In the genomic region with DNA sequence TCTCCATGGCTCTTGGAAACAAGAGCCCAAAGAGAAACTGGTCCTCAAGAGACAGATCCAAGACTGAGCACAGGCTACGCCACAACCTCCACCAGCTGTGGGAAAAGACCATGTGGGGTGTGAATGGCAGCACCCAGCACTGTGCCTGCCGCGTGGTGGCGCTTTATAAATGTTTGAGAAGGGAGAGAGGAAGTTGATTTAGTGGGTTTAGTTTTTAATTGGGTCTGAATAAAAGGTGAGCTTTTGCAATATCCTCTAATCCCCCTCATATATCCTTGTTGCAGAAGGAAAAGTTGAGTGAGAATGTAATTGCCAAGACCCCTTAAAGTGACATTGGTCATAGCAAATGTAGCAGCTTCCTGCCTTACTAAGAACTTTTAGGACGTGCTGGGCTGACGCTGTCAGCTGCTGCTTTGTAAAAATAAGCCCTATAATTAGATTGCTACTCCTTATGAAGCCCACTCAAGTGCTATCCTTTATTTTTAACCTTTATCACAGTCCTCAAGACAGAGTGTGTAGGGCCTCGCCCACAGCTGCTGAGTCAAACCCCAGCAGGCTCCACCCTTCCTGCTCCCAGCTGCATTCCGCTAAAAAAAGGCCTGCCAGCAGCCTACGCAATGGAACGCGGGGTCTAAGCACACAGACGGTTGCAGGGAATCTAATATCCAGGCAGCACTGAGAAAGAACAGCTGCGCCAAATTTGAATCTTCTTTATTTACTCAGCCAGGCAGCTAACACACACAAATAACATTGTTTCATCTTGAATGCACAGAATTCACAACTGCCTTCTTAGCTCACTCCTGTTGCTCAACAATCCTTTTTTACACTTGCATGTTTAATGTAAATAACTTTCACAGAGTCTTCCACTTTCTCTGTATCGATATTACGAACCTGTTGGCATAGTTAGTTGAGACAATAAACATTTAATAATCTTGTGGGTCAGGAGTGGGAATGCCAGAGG, we compare ENCODE assay signal across 8 cellular contexts. TPM values are rescaled to one million over a fixed set of nuclear protein-coding genes. Genes with fewer than 3 reads are reported as not detected.
DNase-seq lines count a peak whose midpoint lies in the region; ATAC-seq lines count a peak whose summit lies in the region.

No MANE protein-coding gene starts in this region.

- peaks cover 19% of the 10 kb centered on the region for H3K4me1 Mint-ChIP-seq in activated CD4-positive, alpha-beta memory T cell treated with anti-CD3 and anti-CD28 coated beads for 36 hours (ENCODE audit: low read depth)

- H3K4me3 ChIP-seq in effector memory CD4-positive, alpha-beta T cell (ENCODE audit: insufficient read depth, low read depth, low read length, poor library complexity, severe bottlenecking): no peak overlapping the region
- H3K4me3 ChIP-seq in mesendoderm (ENCODE audit: low read length): no peak overlapping the region

- no peaks in the 10 kb centered on the region for H3K27me3 ChIP-seq in effector memory CD4-positive, alpha-beta T cell (replicated peaks; ENCODE audit: control insufficient read depth, insufficient read depth, low read length, poor library complexity, severe bottlenecking)
- no peaks in the 10 kb centered on the region for H3K27me3 ChIP-seq in mesendoderm (ENCODE audit: insufficient read depth, low read length, poor library complexity)

- peak overlapping the region; percentile 73 for H3K56ac ChIP-seq in mesendoderm (ENCODE audit: low read length)

- CTCF ChIA-PET in activated CD4-positive, alpha-beta memory T cell treated with anti-CD3 and anti-CD28 coated beads for 36 hours (lab: Charles Lee): interaction anchor here (0.5 to 4.8 kb wide), 42 partner anchors 8 to 788 kb away, joined by 3 to 75 read pairs (median 4); partner anchors contain the start of genes CENPL, DARS2, KLHL20 and PRDX6

- no peak overlapping the region for H2BK120ac ChIP-seq in mesendoderm (ENCODE audit: low read depth, low read length)

- H4K8ac ChIP-seq in mesendoderm (ENCODE audit: low read depth, low read length): no peak overlapping the region

- peak overlapping the region; percentile 18 for H3K9ac ChIP-seq in mesendoderm (ENCODE audit: low read length)

- H3K9me3 ChIP-seq in effector memory CD4-positive, alpha-beta T cell (ENCODE audit: control insufficient read depth, low read length): no peaks in the 10 kb centered on the region

- H3K36me3 ChIP-seq in effector memory CD4-positive, alpha-beta T cell (ENCODE audit: control insufficient read depth, insufficient read depth, low read length): no peaks in the 10 kb centered on the region
- H3K36me3 ChIP-seq in mesendoderm (ENCODE audit: control insufficient read depth, insufficient read depth, low read length): no peaks in the 10 kb centered on the region

- peak overlapping the region; percentile 20 for H3K4me3 Mint-ChIP-seq in activated CD4-positive, alpha-beta memory T cell treated with anti-CD3 and anti-CD28 coated beads for 36 hours

- WGBS in mesendoderm (ENCODE audit: extremely low coverage, insufficient coverage, low lambda C conversion rate): no CpG with 5 or more reads among the region's 15 CpGs

- peak overlapping the region; percentile 92 for H3K18ac ChIP-seq in mesendoderm (ENCODE audit: low read length)

- H3K27ac ChIP-seq in effector memory CD4-positive, alpha-beta T cell (ENCODE audit: insufficient read depth, low read length, poor library complexity, severe bottlenecking): peak overlapping the region; percentile 16
- no peak overlapping the region for H3K27ac ChIP-seq in mesendoderm (ENCODE audit: low read depth, low read length)

- no peaks in the 10 kb centered on the region for H3K79me2 ChIP-seq in mesendoderm (ENCODE audit: control insufficient read depth, insufficient read depth, low read length)

- DNase-seq in NCI-H1417 (lab: John Stamatoyannopoulos, UW): peak in 2 of 3 experiments; percentile 27 to 52
- no peak for DNase-seq in NCI-H1417 treated with DMSO at 0.1 percent for 48 hours (lab: John Stamatoyannopoulos, UW)
- peak; percentile 97 to 98 for DNase-seq in NCI-H526 (lab: John Stamatoyannopoulos, UW)
- DNase-seq in activated CD4-positive, alpha-beta memory T cell treated with anti-CD3 and anti-CD28 coated beads for 36 hours: peak; percentile 79
- DNase-seq in effector memory CD4-positive, alpha-beta T cell: peak; percentile 23 to 36 (median 25)
- DNase-seq in mesendoderm: peak; percentile 90
- DNase-seq in stimulated activated CD8-positive, alpha-beta memory T cell treated with anti-CD3 and anti-CD28 coated beads, Interleukin-12 subunit alpha, Interleukin-12 subunit beta, amount 100 ng/mL, for 1 hour (ENCODE audit: low read depth): peak; percentile 38

- POLR2A ChIA-PET in activated CD4-positive, alpha-beta memory T cell treated with anti-CD3 and anti-CD28 coated beads for 36 hours (lab: Charles Lee): interaction anchor here (1.0 to 1.6 kb wide), 2 partner anchors 47 to 285 kb away, joined by 5 to 8 read pairs; partner anchors contain the start of genes KLHL20 and PRDX6

- no peaks in the 10 kb centered on the region for H3K79me1 ChIP-seq in mesendoderm (ENCODE audit: low read length)

- H3K27ac Mint-ChIP-seq in activated CD4-positive, alpha-beta memory T cell treated with anti-CD3 and anti-CD28 coated beads for 36 hours: peak overlapping the region; percentile 55

- H3K4me2 ChIP-seq in mesendoderm (ENCODE audit: low read length): no peak overlapping the region

- no peak overlapping the region for H2BK5ac ChIP-seq in mesendoderm (ENCODE audit: low read length)

- no peak overlapping the region for H2AK5ac ChIP-seq in mesendoderm (ENCODE audit: low read length)

- H3K23ac ChIP-seq in mesendoderm (ENCODE audit: low read length): no peak overlapping the region

- peak; percentile 73 for ATAC-seq in HG02973 (IDR thresholded peaks at IDR 0.05; ENCODE audit: unreplicated experiment)

- no peak overlapping the region for H4K5ac ChIP-seq in mesendoderm (ENCODE audit: low read length)

- H2BK15ac ChIP-seq in mesendoderm (replicated peaks; ENCODE audit: low read depth): no peak overlapping the region

- no peaks in the 10 kb centered on the region for H3K9me3 Mint-ChIP-seq in activated CD4-positive, alpha-beta memory T cell treated with anti-CD3 and anti-CD28 coated beads for 36 hours

- H3K4me1 ChIP-seq in effector memory CD4-positive, alpha-beta T cell (ENCODE audit: control insufficient read depth, insufficient read depth, low read length, poor library complexity, severe bottlenecking): peaks cover 10% of the 10 kb centered on the region
- peaks cover 6% of the 10 kb centered on the region for H3K4me1 ChIP-seq in mesendoderm (ENCODE audit: control insufficient read depth, low read depth, low read length)

- intact Hi-C loops in activated CD4-positive, alpha-beta memory T cell treated with anti-CD3 and anti-CD28 coated beads for 36 hours (cut with micrococcal nuclease): loop anchor here (5.0 kb wide), 1 partner anchor 1313 kb away; no protein-coding TSS in a partner anchor

- H3K4ac ChIP-seq in mesendoderm (ENCODE audit: low read depth, low read length): peak overlapping the region; percentile 52

- H3K27me3 Mint-ChIP-seq in activated CD4-positive, alpha-beta memory T cell treated with anti-CD3 and anti-CD28 coated beads for 36 hours: no peaks in the 10 kb centered on the region

- no peaks in the 10 kb centered on the region for H3K36me3 Mint-ChIP-seq in activated CD4-positive, alpha-beta memory T cell treated with anti-CD3 and anti-CD28 coated beads for 36 hours

RNA-seq across cellular contexts. Expression of gene PRDX6, which starts 47.3 kb away (rescaled TPM):
- total RNA-seq in activated CD4-positive, alpha-beta memory T cell treated with anti-CD3 and anti-CD28 coated beads for 36 hours: 100 to 1,000 TPM; 129 to 136 TPM
- 282 TPM for polyA plus RNA-seq in mesendoderm (2013, experiment 1 of 2)
- 283 TPM for polyA plus RNA-seq in mesendoderm (2013, experiment 2 of 2)
